Comparison of ENCODE assay signal across 1 cellular context in the genomic region with DNA sequence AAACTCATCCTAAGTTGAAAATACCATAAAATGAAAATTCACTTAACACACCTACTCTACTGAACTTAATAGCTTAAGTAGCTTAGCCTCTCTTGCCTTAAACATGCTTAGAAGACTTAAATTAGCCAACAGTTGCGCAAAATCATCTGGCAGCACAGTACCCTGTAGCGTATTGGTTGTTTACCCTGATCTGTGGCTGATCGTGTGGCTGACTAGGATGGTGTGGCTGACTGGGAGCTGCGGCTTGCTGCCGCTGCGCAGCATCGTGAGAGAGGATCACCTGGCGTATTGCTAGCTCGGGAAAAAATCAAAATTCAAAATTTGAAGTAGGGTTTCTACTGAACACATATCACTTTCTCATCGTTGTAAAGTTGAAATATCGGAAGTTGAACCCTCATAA.
TF ChIP-seq lines count a peak whose summit lies in the region.

No MANE protein-coding gene starts in this region.

TF ChIP-seq in GM23338, 12 proteins besides CTCF, POLR2A, EP300 and RAD21 (continued from another document):
- TF ChIP-seq, protein P1, sequence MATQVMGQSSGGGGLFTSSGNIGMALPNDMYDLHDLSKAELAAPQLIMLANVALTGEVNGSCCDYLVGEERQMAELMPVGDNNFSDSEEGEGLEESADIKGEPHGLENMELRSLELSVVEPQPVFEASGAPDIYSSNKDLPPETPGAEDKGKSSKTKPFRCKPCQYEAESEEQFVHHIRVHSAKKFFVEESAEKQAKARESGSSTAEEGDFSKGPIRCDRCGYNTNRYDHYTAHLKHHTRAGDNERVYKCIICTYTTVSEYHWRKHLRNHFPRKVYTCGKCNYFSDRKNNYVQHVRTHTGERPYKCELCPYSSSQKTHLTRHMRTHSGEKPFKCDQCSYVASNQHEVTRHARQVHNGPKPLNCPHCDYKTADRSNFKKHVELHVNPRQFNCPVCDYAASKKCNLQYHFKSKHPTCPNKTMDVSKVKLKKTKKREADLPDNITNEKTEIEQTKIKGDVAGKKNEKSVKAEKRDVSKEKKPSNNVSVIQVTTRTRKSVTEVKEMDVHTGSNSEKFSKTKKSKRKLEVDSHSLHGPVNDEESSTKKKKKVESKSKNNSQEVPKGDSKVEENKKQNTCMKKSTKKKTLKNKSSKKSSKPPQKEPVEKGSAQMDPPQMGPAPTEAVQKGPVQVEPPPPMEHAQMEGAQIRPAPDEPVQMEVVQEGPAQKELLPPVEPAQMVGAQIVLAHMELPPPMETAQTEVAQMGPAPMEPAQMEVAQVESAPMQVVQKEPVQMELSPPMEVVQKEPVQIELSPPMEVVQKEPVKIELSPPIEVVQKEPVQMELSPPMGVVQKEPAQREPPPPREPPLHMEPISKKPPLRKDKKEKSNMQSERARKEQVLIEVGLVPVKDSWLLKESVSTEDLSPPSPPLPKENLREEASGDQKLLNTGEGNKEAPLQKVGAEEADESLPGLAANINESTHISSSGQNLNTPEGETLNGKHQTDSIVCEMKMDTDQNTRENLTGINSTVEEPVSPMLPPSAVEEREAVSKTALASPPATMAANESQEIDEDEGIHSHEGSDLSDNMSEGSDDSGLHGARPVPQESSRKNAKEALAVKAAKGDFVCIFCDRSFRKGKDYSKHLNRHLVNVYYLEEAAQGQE (IDR thresholded peaks at IDR 0.05; ENCODE audit: unreplicated experiment), result no peak
- TF ChIP-seq STAT1 (IDR thresholded peaks at IDR 0.05; ENCODE audit: unreplicated experiment), result no peak
- no peak for TF ChIP-seq JUNB (IDR thresholded peaks at IDR 0.05; ENCODE audit: unreplicated experiment)
- TF ChIP-seq, protein P2, sequence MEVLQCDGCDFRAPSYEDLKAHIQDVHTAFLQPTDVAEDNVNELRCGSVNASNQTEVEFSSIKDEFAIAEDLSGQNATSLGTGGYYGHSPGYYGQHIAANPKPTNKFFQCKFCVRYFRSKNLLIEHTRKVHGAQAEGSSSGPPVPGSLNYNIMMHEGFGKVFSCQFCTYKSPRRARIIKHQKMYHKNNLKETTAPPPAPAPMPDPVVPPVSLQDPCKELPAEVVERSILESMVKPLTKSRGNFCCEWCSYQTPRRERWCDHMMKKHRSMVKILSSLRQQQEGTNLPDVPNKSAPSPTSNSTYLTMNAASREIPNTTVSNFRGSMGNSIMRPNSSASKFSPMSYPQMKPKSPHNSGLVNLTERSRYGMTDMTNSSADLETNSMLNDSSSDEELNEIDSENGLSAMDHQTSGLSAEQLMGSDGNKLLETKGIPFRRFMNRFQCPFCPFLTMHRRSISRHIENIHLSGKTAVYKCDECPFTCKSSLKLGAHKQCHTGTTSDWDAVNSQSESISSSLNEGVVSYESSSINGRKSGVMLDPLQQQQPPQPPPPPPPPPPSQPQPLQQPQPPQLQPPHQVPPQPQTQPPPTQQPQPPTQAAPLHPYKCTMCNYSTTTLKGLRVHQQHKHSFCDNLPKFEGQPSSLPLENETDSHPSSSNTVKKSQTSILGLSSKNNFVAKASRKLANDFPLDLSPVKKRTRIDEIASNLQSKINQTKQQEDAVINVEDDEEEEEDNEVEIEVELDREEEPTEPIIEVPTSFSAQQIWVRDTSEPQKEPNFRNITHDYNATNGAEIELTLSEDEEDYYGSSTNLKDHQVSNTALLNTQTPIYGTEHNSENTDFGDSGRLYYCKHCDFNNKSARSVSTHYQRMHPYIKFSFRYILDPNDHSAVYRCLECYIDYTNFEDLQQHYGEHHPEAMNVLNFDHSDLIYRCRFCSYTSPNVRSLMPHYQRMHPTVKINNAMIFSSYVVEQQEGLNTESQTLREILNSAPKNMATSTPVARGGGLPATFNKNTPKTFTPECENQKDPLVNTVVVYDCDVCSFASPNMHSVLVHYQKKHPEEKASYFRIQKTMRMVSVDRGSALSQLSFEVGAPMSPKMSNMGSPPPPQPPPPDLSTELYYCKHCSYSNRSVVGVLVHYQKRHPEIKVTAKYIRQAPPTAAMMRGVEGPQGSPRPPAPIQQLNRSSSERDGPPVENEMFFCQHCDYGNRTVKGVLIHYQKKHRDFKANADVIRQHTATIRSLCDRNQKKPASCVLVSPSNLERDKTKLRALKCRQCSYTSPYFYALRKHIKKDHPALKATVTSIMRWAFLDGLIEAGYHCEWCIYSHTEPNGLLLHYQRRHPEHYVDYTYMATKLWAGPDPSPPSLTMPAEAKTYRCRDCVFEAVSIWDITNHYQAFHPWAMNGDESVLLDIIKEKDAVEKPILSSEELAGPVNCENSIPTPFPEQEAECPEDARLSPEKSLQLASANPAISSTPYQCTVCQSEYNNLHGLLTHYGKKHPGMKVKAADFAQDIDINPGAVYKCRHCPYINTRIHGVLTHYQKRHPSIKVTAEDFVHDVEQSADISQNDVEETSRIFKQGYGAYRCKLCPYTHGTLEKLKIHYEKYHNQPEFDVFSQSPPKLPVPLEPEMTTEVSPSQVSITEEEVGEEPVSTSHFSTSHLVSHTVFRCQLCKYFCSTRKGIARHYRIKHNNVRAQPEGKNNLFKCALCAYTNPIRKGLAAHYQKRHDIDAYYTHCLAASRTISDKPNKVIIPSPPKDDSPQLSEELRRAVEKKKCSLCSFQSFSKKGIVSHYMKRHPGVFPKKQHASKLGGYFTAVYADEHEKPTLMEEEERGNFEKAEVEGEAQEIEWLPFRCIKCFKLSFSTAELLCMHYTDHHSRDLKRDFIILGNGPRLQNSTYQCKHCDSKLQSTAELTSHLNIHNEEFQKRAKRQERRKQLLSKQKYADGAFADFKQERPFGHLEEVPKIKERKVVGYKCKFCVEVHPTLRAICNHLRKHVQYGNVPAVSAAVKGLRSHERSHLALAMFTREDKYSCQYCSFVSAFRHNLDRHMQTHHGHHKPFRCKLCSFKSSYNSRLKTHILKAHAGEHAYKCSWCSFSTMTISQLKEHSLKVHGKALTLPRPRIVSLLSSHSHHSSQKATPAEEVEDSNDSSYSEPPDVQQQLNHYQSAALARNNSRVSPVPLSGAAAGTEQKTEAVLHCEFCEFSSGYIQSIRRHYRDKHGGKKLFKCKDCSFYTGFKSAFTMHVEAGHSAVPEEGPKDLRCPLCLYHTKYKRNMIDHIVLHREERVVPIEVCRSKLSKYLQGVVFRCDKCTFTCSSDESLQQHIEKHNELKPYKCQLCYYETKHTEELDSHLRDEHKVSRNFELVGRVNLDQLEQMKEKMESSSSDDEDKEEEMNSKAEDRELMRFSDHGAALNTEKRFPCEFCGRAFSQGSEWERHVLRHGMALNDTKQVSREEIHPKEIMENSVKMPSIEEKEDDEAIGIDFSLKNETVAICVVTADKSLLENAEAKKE (CRISPR knock-in tag; IDR thresholded peaks at IDR 0.05), result no peak
- no peak for TF ChIP-seq EZH2phosphoT487 (IDR thresholded peaks at IDR 0.05; ENCODE audit: unreplicated experiment)
